1 cellular context compared by ENCODE assay signal in the genomic region with DNA sequence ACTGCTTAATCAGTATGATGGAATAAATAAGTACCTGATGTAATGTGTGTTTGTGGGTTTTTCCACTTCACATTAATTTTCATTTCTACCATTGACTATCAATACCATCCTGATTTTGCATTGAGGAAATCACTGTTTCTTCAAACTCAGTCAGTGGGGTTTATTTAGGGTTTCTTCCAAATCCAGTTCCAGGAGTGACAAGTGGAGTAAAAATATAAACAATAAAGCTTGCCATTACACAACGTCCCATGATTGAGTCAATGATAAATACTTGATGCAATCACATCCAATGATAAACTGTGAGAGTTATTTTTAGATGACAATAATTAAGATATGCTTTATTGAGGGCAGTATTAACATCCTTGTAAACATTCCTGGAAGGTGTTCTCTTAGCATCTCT.
TF ChIP-seq lines count a peak whose summit lies in the region.

No MANE protein-coding gene starts in this region.

TF ChIP-seq in HepG2, 621 proteins besides CTCF, POLR2A, EP300 and RAD21 (continued from another document):
- TF ChIP-seq, protein P1, sequence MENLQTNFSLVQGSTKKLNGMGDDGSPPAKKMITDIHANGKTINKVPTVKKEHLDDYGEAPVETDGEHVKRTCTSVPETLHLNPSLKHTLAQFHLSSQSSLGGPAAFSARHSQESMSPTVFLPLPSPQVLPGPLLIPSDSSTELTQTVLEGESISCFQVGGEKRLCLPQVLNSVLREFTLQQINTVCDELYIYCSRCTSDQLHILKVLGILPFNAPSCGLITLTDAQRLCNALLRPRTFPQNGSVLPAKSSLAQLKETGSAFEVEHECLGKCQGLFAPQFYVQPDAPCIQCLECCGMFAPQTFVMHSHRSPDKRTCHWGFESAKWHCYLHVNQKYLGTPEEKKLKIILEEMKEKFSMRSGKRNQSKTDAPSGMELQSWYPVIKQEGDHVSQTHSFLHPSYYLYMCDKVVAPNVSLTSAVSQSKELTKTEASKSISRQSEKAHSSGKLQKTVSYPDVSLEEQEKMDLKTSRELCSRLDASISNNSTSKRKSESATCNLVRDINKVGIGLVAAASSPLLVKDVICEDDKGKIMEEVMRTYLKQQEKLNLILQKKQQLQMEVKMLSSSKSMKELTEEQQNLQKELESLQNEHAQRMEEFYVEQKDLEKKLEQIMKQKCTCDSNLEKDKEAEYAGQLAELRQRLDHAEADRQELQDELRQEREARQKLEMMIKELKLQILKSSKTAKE (CRISPR knock-in tag; IDR thresholded peaks at IDR 0.05; ENCODE audit: borderline replicate concordance), result no peak
